In the genomic region with DNA sequence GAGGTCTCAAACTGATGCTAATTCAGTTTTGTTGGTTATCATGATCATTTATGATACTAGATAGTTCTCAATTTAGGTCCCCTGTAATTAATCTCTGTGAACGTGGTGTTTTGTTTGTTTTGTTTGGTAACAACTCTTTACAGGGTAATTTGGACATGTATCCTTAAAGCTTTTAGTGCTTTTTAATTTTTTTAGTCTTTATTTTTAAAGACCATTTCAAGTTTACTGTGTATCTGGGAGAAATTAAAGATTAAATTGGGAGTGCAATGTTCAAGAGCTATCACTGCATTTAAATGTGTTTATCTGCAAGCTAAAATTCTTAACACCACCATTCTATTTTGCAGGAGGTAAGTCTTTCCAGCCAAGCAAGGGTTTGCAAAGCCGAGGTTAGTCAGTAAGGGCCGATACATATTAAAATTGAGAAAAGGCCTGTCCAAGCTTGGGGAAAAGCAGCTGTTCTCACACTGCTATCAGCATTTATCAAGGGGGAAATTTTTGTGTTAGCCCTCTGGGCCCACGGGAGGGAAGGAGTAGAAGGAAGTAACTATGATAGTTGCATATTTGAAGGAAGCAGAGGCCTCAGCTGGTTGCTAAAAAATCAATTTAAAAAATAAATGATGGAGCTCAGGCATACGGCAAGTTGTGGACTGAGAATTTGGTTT, we compare ENCODE assay signal across 8 cellular contexts. TPM values are rescaled to one million over a fixed set of nuclear protein-coding genes. Genes with fewer than 3 reads are reported as not detected.
DNase-seq lines count a peak whose midpoint lies in the region; ATAC-seq and TF ChIP-seq lines count a peak whose summit lies in the region.

No MANE protein-coding gene starts in this region.

- H3K4me1 ChIP-seq in Loucy (ENCODE audit: insufficient read depth, low read length, poor library complexity, severe bottlenecking) = peaks cover 29% of the 10 kb centered on the region
- peaks cover 14 to 23% (median 21%) of the 10 kb centered on the region in 4 donors for H3K4me1 ChIP-seq in esophagus muscularis mucosa
- H3K4me1 ChIP-seq in sigmoid colon = peaks cover 0 to 16% (median 12%) of the 10 kb centered on the region in 4 donors

- H4K20me1 ChIP-seq in Loucy (ENCODE audit: insufficient read depth, low read length, poor library complexity, severe bottlenecking) = no peaks in the 10 kb centered on the region

- TF ChIP-seq EP300 in esophagus muscularis mucosa (IDR thresholded peaks at IDR 0.05) = no peak
- no peak for TF ChIP-seq EP300 in sigmoid colon (IDR thresholded peaks at IDR 0.05)

- peak; percentile 9 for ATAC-seq in GM19452 (IDR thresholded peaks at IDR 0.05; ENCODE audit: unreplicated experiment)

- H3K79me2 ChIP-seq in Loucy (ENCODE audit: insufficient read depth, low read length) = no peaks in the 10 kb centered on the region

- no peaks in the 10 kb centered on the region for H3F3A ChIP-seq in Loucy (ENCODE audit: low read depth)

- 48% methylated on average over 5 of the region's 5 CpGs for WGBS in esophagus muscularis mucosa
- 19 to 34% methylated on average over 5 of the region's 5 CpGs for WGBS in sigmoid colon, 2 donors

- H3K27ac ChIP-seq in esophagus muscularis mucosa (replicated peaks in 1 of 4) (peak overlapping the region in 3 of 4 donors; percentile 20 to 31 (median 29)), sigmoid colon (peak overlapping the region; percentile 31 to 63 (median 36))

- H3K4me3 ChIP-seq in Loucy (ENCODE audit: low read length, poor library complexity, severe bottlenecking) (peak overlapping the region; percentile 40), esophagus muscularis mucosa (no peak overlapping the region), sigmoid colon (no peak overlapping the region)

- peak overlapping the region; percentile 60 for H3K9ac ChIP-seq in Loucy (ENCODE audit: low read depth, low read length, poor library complexity, severe bottlenecking)

- TF ChIP-seq POLR2A in esophagus muscularis mucosa (IDR thresholded peaks at IDR 0.05; ENCODE audit: low read depth) (no peak), sigmoid colon (IDR thresholded peaks at IDR 0.05) (no peak)

- no peaks in the 10 kb centered on the region for H3K9me3 ChIP-seq in Loucy (ENCODE audit: insufficient read depth, low read depth, low read length)
- no peaks in the 10 kb centered on the region for H3K9me3 ChIP-seq in esophagus muscularis mucosa
- H3K9me3 ChIP-seq in sigmoid colon = no peaks in the 10 kb centered on the region

- H3K27me3 ChIP-seq in Loucy (ENCODE audit: insufficient read depth, low read length, poor library complexity, severe bottlenecking) (no peaks in the 10 kb centered on the region), esophagus muscularis mucosa (no peaks in the 10 kb centered on the region), sigmoid colon (no peaks in the 10 kb centered on the region)

- no peak for TF ChIP-seq CTCF in Loucy (conservative IDR thresholded peaks at IDR 0.05; ENCODE audit: low read length)
- TF ChIP-seq CTCF in esophagus muscularis mucosa (IDR thresholded peaks at IDR 0.05) = no peak
- TF ChIP-seq CTCF in sigmoid colon (IDR thresholded peaks at IDR 0.05) = no peak

- intact Hi-C loops in esophagus muscularis mucosa (cut with DNase I) (no loop called here), sigmoid colon (cut with DNase I) (no loop called here)

- H3K36me3 ChIP-seq in Loucy (ENCODE audit: insufficient read depth, low read length) (no peaks in the 10 kb centered on the region), esophagus muscularis mucosa (no peaks in the 10 kb centered on the region), sigmoid colon (no peaks in the 10 kb centered on the region)

- H2AFZ ChIP-seq in Loucy (ENCODE audit: low read length) = peak overlapping the region; percentile 79

- no peak for DNase-seq in esophagus muscularis mucosa (ENCODE audit: extremely low spot score)
- no peak for DNase-seq in sigmoid colon
- no peak for DNase-seq in inferior parietal cortex (ENCODE audit: extremely low spot score)
- no peak for DNase-seq in COLO829 (ENCODE audit: low spot score)
- no peak for DNase-seq in DMS153 treated with DMSO at 0.1 percent for 48 hours (lab: John Stamatoyannopoulos, UW; ENCODE audit: unreplicated experiment)
- no peak for DNase-seq in pons (ENCODE audit: low spot score)

- H3K4me2 ChIP-seq in Loucy (ENCODE audit: low read depth, low read length, poor library complexity, severe bottlenecking) = peak overlapping the region; percentile 61

- H3K9me2 ChIP-seq in Loucy (replicated peaks; ENCODE audit: low read depth, low read length) = no peaks in the 10 kb centered on the region

RNA-seq across cellular contexts. Expression of a gene that starts 59.4 kb away (rescaled TPM):
- 10 to 100 TPM; 15.4 to 27.3 (median 18.6) TPM for total RNA-seq in esophagus muscularis mucosa
- 10 to 100 TPM; 11.4 to 20.2 (median 15.9) TPM for total RNA-seq in sigmoid colon
- polyA plus RNA-seq in sigmoid colon = 10 to 100 TPM; 17.6 to 27.0 (median 21.0) TPM
